ENCODE assay signal across 21 cellular contexts in genomic region chr20:17155401-17155800, GRCh38.
"Had no signal": no experiment of that assay in that cellular context is flagged by ENCODE, and none has a peak within 500 bp of the region (broad histone marks: within the 10 kb centered on the region; RNA-seq: fewer than 3 reads in every experiment).

No MANE protein-coding gene starts in this region.

- DNase-seq: activated CD4-positive, alpha-beta memory T cell treated with anti-CD3 and anti-CD28 coated beads, Interleukin-2, amount 10 ng/mL, durations not matched to agents 7 days and 5 days; activated CD4-positive, alpha-beta T cell treated with anti-CD3 and anti-CD28 coated beads for 36 hours; activated CD4-positive, alpha-beta T cell treated with anti-CD3 and anti-CD28 coated beads, Interleukin-2, amount 50 U/mL, for 1 hour; activated gamma-delta T cell; activated naive CD4-positive, alpha-beta T cell treated with anti-CD3 and anti-CD28 coated beads for 36 hours; activated T-cell treated with anti-CD3 and anti-CD28 coated beads for 4 hours; activated T-cell treated with anti-CD3 and anti-CD28 coated beads, Interleukin-2, amount 50 U/mL, for 48 hours; amygdala; cortex of kidney; KG1; NCI-H1092; NCI-H1417 treated with DMSO at 0.1 percent for 48 hours; NCI-H2081 treated with DMSO at 0.1 percent for 48 hours; NCI-H2171 treated with DMSO at 0.1 percent for 48 hours; NCI-H446 treated with DMSO at 0.1 percent for 48 hours; NCI-H526 treated with DMSO at 0.1 percent for 48 hours; NCI-H82; OCI-M1; RPMI8226; T-helper 1 cell; WERI-Rb-1 had no signal
